Comparison of ENCODE assay signal across 19 cellular contexts in the genomic region with DNA sequence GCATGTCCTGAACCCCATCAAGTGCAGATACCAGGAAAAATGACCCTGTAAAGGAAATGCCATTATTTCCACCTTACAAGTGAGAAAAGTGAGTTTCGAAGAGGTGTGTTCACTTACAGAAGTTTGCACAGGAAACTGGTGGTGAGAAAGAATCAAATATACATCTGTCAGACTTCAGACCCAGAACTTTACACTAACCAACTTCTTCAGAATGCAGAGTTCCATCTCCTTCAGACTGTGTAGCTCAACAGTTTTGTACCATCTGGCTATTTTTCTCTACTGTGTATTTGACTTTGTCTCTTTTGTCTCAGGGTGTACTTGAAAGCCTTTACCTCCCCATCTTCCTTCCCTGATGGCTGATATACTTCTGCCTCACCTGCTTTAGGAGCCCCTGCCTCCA.
"Had no signal": no experiment of that assay in that cellular context is flagged by ENCODE, and none has a peak within 500 bp of the region (broad histone marks: within the 10 kb centered on the region; RNA-seq: fewer than 3 reads in every experiment).

No MANE protein-coding gene starts in this region.

- H3K36me3 Mint-ChIP-seq: activated CD4-positive, alpha-beta memory T cell treated with anti-CD3 and anti-CD28 coated beads for 36 hours; activated naive CD4-positive, alpha-beta T cell treated with anti-CD3 and anti-CD28 coated beads, Interleukin-2, amount 50 U/mL, for 72 hours had no signal

- H3K27me3 Mint-ChIP-seq: activated B cell treated with CpG ODN at 0.5 μM for 24 hours; activated CD4-positive, alpha-beta memory T cell treated with anti-CD3 and anti-CD28 coated beads for 36 hours; activated T-helper 17 cell treated with anti-CD3 and anti-CD28 coated beads, Interleukin-2, amount 50 U/mL, for 72 hours had no signal

- FAIRE-seq: bronchial epithelial cell, endometrium, keratinocyte, small intestine had no signal

- H3K27ac Mint-ChIP-seq: activated B cell treated with CpG ODN at 0.5 μM for 24 hours; activated CD4-positive, alpha-beta memory T cell treated with anti-CD3 and anti-CD28 coated beads for 36 hours; activated naive CD4-positive, alpha-beta T cell treated with anti-CD3 and anti-CD28 coated beads, Interleukin-2, amount 50 U/mL, for 72 hours; activated T-helper 17 cell treated with anti-CD3 and anti-CD28 coated beads, Interleukin-2, amount 50 U/mL, for 72 hours; nephron progenitor cell; T-helper 1 cell treated with Interleukin-12 subunit alpha and Interleukin-12 subunit beta and Interleukin-4 antibody, amounts not matched to agents 30 μg/mL and 1 μg/mL, for 36 hours had no signal

- H3K9me3 Mint-ChIP-seq: activated B cell treated with CpG ODN at 0.5 μM for 24 hours; activated CD4-positive, alpha-beta memory T cell treated with anti-CD3 and anti-CD28 coated beads for 36 hours; activated naive CD4-positive, alpha-beta T cell treated with anti-CD3 and anti-CD28 coated beads, Interleukin-2, amount 50 U/mL, for 72 hours; activated T-helper 17 cell treated with anti-CD3 and anti-CD28 coated beads, Interleukin-2, amount 50 U/mL, for 72 hours; nephron progenitor cell; T-helper 1 cell treated with Interleukin-12 subunit alpha and Interleukin-12 subunit beta and Interleukin-4 antibody, amounts not matched to agents 30 μg/mL and 1 μg/mL, for 36 hours had no signal

- H3K9me3 ChIP-seq: heart left ventricle, upper lobe of left lung had no signal

- DNase-seq: activated B cell treated with CpG ODN at 0.5 μM for 24 hours; activated CD4-positive, alpha-beta memory T cell treated with anti-CD3 and anti-CD28 coated beads for 36 hours; activated CD4-positive, alpha-beta T cell treated with anti-CD3 and anti-CD28 coated beads for 4 hours; cortex of kidney; heart left ventricle; nephron progenitor cell; small intestine; stimulated activated naive CD4-positive, alpha-beta T cell; T1000; upper lobe of left lung had no signal

- H3K9ac ChIP-seq: parathyroid adenoma had no signal

- H2AFZ ChIP-seq: parathyroid adenoma had no signal

- H3K36me3 ChIP-seq: heart left ventricle, upper lobe of left lung had no signal

- H3K27me3 ChIP-seq: heart left ventricle, upper lobe of left lung had no signal

- H3K79me2 ChIP-seq: parathyroid adenoma had no signal

- H3K4me3 ChIP-seq: heart left ventricle, lung, upper lobe of left lung had no signal

- H3K4me1 ChIP-seq: parathyroid adenoma had no signal

- H3K4me1 Mint-ChIP-seq: activated B cell treated with CpG ODN at 0.5 μM for 24 hours; activated T-helper 17 cell treated with anti-CD3 and anti-CD28 coated beads, Interleukin-2, amount 50 U/mL, for 72 hours had no signal

- H3K4me3 Mint-ChIP-seq: activated B cell treated with CpG ODN at 0.5 μM for 24 hours; activated CD4-positive, alpha-beta memory T cell treated with anti-CD3 and anti-CD28 coated beads for 36 hours; activated T-helper 17 cell treated with anti-CD3 and anti-CD28 coated beads, Interleukin-2, amount 50 U/mL, for 72 hours; nephron progenitor cell; T-helper 1 cell treated with Interleukin-12 subunit alpha and Interleukin-12 subunit beta and Interleukin-4 antibody, amounts not matched to agents 30 μg/mL and 1 μg/mL, for 36 hours had no signal

- H3K27ac ChIP-seq: heart left ventricle, parathyroid adenoma, upper lobe of left lung had no signal

- ATAC-seq: activated naive CD4-positive, alpha-beta T cell treated with anti-CD3 and anti-CD28 coated beads, Interleukin-2, amount 50 U/mL, for 72 hours; activated T-helper 17 cell treated with anti-CD3 and anti-CD28 coated beads, Interleukin-2, amount 50 U/mL, for 72 hours; heart left ventricle; sciatic nerve had no signal
